In the genomic region with DNA sequence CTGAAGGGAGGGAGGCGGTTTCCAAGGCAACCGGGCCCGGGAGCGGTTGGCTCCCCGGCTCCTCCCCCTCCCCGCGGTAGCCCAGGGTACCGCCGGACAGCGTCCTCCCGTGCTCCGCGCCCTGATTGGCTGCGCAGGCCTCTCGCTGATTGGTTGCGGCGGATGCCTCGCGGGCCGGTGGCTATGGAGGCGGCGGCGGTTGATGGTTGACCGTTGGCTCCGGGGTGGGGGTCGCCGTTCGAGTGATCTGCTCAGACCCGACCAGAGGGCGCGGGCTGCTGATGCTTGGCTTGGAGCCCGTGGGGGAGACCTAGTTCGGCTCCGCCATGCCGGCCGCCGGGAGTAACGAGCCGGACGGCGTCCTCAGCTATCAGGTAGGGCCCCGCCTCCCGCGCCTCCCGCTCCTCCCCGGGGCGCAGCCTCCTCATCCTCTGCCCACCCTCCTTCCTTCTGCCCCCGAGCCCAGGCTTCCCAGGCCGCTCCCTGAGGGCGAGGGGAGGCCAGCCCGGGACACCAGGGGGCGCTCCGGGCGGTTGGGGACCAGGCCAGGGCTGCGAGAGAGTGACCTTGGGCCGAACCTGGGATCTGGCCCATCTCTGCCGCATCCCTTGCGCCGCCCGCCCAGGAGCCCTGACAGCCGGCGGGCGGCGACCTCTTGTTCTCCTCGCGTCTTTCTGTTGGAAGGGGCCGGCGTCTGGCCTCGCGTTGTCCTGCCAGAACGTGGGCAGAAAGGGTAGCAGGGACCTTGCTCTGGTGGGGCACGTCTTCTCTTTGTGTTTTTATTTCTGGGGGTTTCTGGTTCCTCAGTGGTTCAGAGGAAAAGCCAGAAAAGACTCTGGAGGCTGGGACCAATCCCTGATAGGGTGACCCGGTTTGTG, we compare ENCODE assay signal across 7 cellular contexts.
DNase-seq lines count a peak whose midpoint lies in the region; ATAC-seq and TF ChIP-seq lines count a peak whose summit lies in the region.

A gene (plus strand): TSS at position 170 of the 878 bp plus-strand sequence. CDS start 157 bp downstream, at position 327.

- H3K4me3 ChIP-seq in brain microvascular endothelial cell (ENCODE audit: low read depth, low read length) (peak within 1 kb of the TSS; percentile 74), iPS-18a (ENCODE audit: low read length) (peak within 1 kb of the TSS; percentile 54), skeletal muscle cell (ENCODE audit: low read depth, low read length) (peak within 1 kb of the TSS; percentile 69)

- H3K27me3 ChIP-seq in brain microvascular endothelial cell (replicated peaks) (peaks cover 2% of the 10 kb centered on the region), iPS-18a (ENCODE audit: control insufficient read depth, insufficient read depth, low read length) (no peaks in the 10 kb centered on the region)

- peak within 1 kb of the TSS; percentile 24 for H3K9ac ChIP-seq in iPS-18a (ENCODE audit: low read length)

- in situ Hi-C loops in brain microvascular endothelial cell (cut with HindIII; ENCODE audit: low pct_ligation_motif_present, low sequenced_read_pairs), result no loop called here

- H3K27ac ChIP-seq in brain microvascular endothelial cell (no peak within 1 kb of the TSS), iPS-18a (ENCODE audit: low read length) (no peak within 1 kb of the TSS)

- H3K36me3 ChIP-seq in brain microvascular endothelial cell (replicated peaks) (no peaks in the 10 kb centered on the region), iPS-18a (ENCODE audit: control insufficient read depth, low read depth, low read length) (no peaks in the 10 kb centered on the region)

- ATAC-seq in GM18502 (IDR thresholded peaks at IDR 0.05; ENCODE audit: poor library complexity, unreplicated experiment) (peak; percentile 89), HG02943 (IDR thresholded peaks at IDR 0.05; ENCODE audit: low read depth, unreplicated experiment) (peak; percentile 77)

- DNase-seq in NCI-H2029 treated with DMSO at 0.1 percent for 48 hours (lab: John Stamatoyannopoulos, UW) (peak; percentile 73), UCSD-AML1 (lab: John Stamatoyannopoulos, UW; ENCODE audit: unreplicated experiment) (peak; percentile 71), brain microvascular endothelial cell (peak; percentile 65), skeletal muscle cell (ENCODE audit: low read depth) (peak; percentile 55)

- no peaks in the 10 kb centered on the region for H3K9me3 ChIP-seq in iPS-18a (ENCODE audit: control insufficient read depth, low read depth, low read length)

- peak; percentile 81 for TF ChIP-seq CTCF in brain microvascular endothelial cell (IDR thresholded peaks at IDR 0.05; ENCODE audit: low read depth, low read length, missing control alignments)

- H3K4me1 ChIP-seq in iPS-18a (ENCODE audit: control insufficient read depth, low read depth, low read length), result peaks cover 18% of the 10 kb centered on the region
